In genomic region chr11:112613051-112613972, GRCh38 we compare ENCODE assay signal across 9 cellular contexts.
A peak's percentile ranks its signal among the peaks of the same experiment; 100 is the strongest.
DNase-seq lines count a peak whose midpoint lies in the region; ATAC-seq, FAIRE-seq and TF ChIP-seq lines count a peak whose summit lies in the region.
"Had no signal": no experiment of that assay in that cellular context is flagged by ENCODE, and none has a peak within 500 bp of the region (broad histone marks: within the 10 kb centered on the region; RNA-seq: fewer than 3 reads in every experiment).

No MANE protein-coding gene starts in this region.

- H3K18ac ChIP-seq in neuronal stem cell (ENCODE audit: low read length) = peak overlapping the region; percentile 64

- H3K27ac ChIP-seq in neuronal stem cell (replicated peaks; ENCODE audit: low read length) = no peak overlapping the region

- H3K4me1 ChIP-seq in neuronal stem cell (ENCODE audit: control insufficient read depth in 2 of 2, insufficient read depth in 1 of 2, low read depth in 1 of 2, low read length in 2 of 2) = peaks cover 0 to 9% of the 10 kb centered on the region in 2 donors

- WGBS in neuronal stem cell (ENCODE audit: extremely low coverage in 2 of 2, insufficient read length in 2 of 2, insufficient replicate concordance in 1 of 2), 2 donors = no CpG with 5 or more reads among the region's 8 CpGs

- no peak for FAIRE-seq in bronchial epithelial cell (lab: Jason Lieb, UNC)

- no peak overlapping the region for H2BK5ac ChIP-seq in neuronal stem cell (ENCODE audit: low read length)

- H4K8ac ChIP-seq in neuronal stem cell (ENCODE audit: low read depth, low read length) = no peak overlapping the region

- H3K4me3 ChIP-seq in bronchial epithelial cell (ENCODE audit: low read depth, low read length) = no peak overlapping the region
- no peak overlapping the region for H3K4me3 ChIP-seq in neuronal stem cell (ENCODE audit: low read length in 2 of 2)

- no peak overlapping the region for H3K4me2 ChIP-seq in neuronal stem cell (ENCODE audit: insufficient read depth, low read length, poor library complexity, severe bottlenecking)

- H2BK120ac ChIP-seq in neuronal stem cell (ENCODE audit: low read depth, low read length) = no peak overlapping the region

- no peak for ATAC-seq in GM18867 (IDR thresholded peaks at IDR 0.05; ENCODE audit: unreplicated experiment)
- no peak for ATAC-seq in stimulated activated naive CD8-positive, alpha-beta T cell treated with anti-CD3 and anti-CD28 coated beads, Interleukin-15, Interleukin-2, amounts not matched to agents 100 U/mL and 50 U/mL, for 24 hours
- ATAC-seq in activated CD4-positive, CD25-positive, alpha-beta regulatory T cell treated with anti-CD3 and anti-CD28 coated beads, Interleukin-2, amount 50 U/mL, for 24 hours = no peak

- no peak for TF ChIP-seq CTCF in bronchial epithelial cell (IDR thresholded peaks at IDR 0.05; ENCODE audit: insufficient read depth, low read length, severe bottlenecking)
- TF ChIP-seq CTCF in GM13977 (IDR thresholded peaks at IDR 0.05; ENCODE audit: extremely low read depth, insufficient read depth, missing control alignments) = no peak

- no peak overlapping the region for H3K4ac ChIP-seq in neuronal stem cell (ENCODE audit: low read length)

- in situ Hi-C loops in G401 (cut with HindIII; ENCODE audit: low sequenced_read_pairs) (no loop called here), GM13977 (cut with MboI; ENCODE audit: low pct_unique_long_range_greater_than_20kb, low sequenced_read_pairs, unreplicated experiment) (no loop called here)

- no peak overlapping the region for H2BK15ac ChIP-seq in neuronal stem cell (ENCODE audit: low read length)

- H3K9me3 ChIP-seq in neuronal stem cell (replicated peaks in 1 of 2; ENCODE audit: control insufficient read depth in 2 of 2, insufficient read depth in 1 of 2, low read depth in 1 of 2, low read length in 2 of 2) = no peaks in the 10 kb centered on the region

- H3K23ac ChIP-seq in neuronal stem cell (ENCODE audit: low read depth, low read length, poor library complexity) = no peak overlapping the region

- H4K91ac ChIP-seq in neuronal stem cell (ENCODE audit: low read depth, low read length, poor library complexity) = no peak overlapping the region

- no peak overlapping the region for H2AFZ ChIP-seq in neuronal stem cell (ENCODE audit: low read length)

- DNase-seq in G401 (ENCODE audit: low spot score) = peak; percentile 7
- peak; percentile 45 for DNase-seq in NCI-H2107 treated with DMSO at 0.1 percent for 48 hours (lab: John Stamatoyannopoulos, UW; ENCODE audit: unreplicated experiment)
- DNase-seq in bronchial epithelial cell (ENCODE audit: low read depth) = peak; percentile 80
- DNase-seq in neuronal stem cell (ENCODE audit: low spot score) = no peak
- no peak for DNase-seq in GM13977 (ENCODE audit: low spot score)
- DNase-seq in stimulated activated naive CD8-positive, alpha-beta T cell treated with anti-CD3 and anti-CD28 coated beads, Interleukin-15, Interleukin-2, amounts not matched to agents 100 U/mL and 50 U/mL, for 24 hours = no peak
- DNase-seq: activated CD8-positive, alpha-beta memory T cell treated with anti-CD3 and anti-CD28 coated beads, Interleukin-2, amount 50 U/mL, for 4 hours had no signal

- no peaks in the 10 kb centered on the region for H3K79me1 ChIP-seq in neuronal stem cell (ENCODE audit: low read depth, low read length)

- H3K36me3 ChIP-seq in bronchial epithelial cell (ENCODE audit: control insufficient read depth, insufficient read depth, low read length) (no peaks in the 10 kb centered on the region), neuronal stem cell (replicated peaks in 1 of 2; ENCODE audit: control insufficient read depth in 2 of 2, insufficient read depth in 2 of 2, low read length in 2 of 2) (no peaks in the 10 kb centered on the region)

- no peak overlapping the region for H3K9ac ChIP-seq in neuronal stem cell (ENCODE audit: low read depth, low read length, poor library complexity)

- peak overlapping the region; percentile 42 for H2AK5ac ChIP-seq in neuronal stem cell (ENCODE audit: low read depth, low read length)

- no peak overlapping the region for H2BK12ac ChIP-seq in neuronal stem cell (ENCODE audit: low read length)

- H3K27me3 ChIP-seq in bronchial epithelial cell (ENCODE audit: control insufficient read depth, insufficient read depth, low read length) = no peaks in the 10 kb centered on the region
- H3K27me3 ChIP-seq in neuronal stem cell (ENCODE audit: control insufficient read depth in 3 of 3, insufficient read depth in 3 of 3, low read depth in 1 of 3, low read length in 3 of 3) = no peaks in the 10 kb centered on the region

- H3K14ac ChIP-seq in neuronal stem cell (ENCODE audit: low read length) = no peak overlapping the region

Comparison
In these comparisons a context has a peak if more than half of its experiments do, and no peak if none do; other contexts are left out.
1. DNase-seq: peak in G401 (single experiment), NCI-H2107 treated with DMSO at 0.1 percent for 48 hours (single experiment) and bronchial epithelial cell (single experiment); none in neuronal stem cell (single experiment), GM13977 (single experiment) and stimulated activated naive CD8-positive, alpha-beta T cell treated with anti-CD3 and anti-CD28 coated beads, Interleukin-15, Interleukin-2, amounts not matched to agents 100 U/mL and 50 U/mL, for 24 hours (single experiment).